5 cellular contexts compared by ENCODE assay signal in the genomic region with DNA sequence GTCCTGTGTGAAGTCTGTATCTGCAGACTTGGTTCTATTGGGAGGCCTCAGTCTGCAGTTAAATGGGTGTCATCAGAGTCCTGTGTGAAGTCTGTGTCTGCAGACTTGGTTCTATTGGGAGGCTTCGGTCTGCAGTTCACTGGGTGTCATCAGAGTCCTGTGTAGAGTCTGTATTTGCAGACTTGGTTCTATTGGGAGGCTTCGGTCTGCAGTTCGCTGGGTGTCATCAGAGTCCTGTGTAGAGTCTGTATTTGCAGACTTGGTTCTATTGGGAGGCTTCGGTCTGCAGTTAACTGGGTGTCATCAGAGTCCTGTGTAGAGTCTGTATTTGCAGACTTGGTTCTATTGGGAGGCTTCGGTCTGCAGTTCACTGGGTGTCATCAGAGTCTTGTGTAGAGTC.
DNase-seq lines count a peak whose midpoint lies in the region; TF ChIP-seq lines count a peak whose summit lies in the region.
"Not testable (repeated sequence)": the region's sequence is repeated elsewhere in the genome, so short reads cannot be mapped to it uniquely, and the experiment has no call there.

No MANE protein-coding gene starts in this region.

- H3K4me1 ChIP-seq in liver (ENCODE audit: control insufficient read depth in 4 of 4, insufficient read depth in 4 of 4, low read length in 3 of 4): peaks cover 1 to 32% (median 20%) of the 10 kb centered on the region in 4 donors

- H3K27ac ChIP-seq in angular gyrus (ENCODE audit: low read depth, low read length) (peak overlapping the region; percentile 27), cingulate gyrus (ENCODE audit: low read depth, low read length) (peak overlapping the region; percentile 58), layer of hippocampus (ENCODE audit: low read depth, low read length) (peak overlapping the region; percentile 58), liver (ENCODE audit: low read depth in 1 of 2, low read length in 2 of 2) (peak overlapping the region; percentile 37 to 56), substantia nigra (ENCODE audit: low read depth, low read length, poor library complexity, severe bottlenecking) (peak overlapping the region; percentile 3)

- not testable (repeated sequence) for H3K9me3 ChIP-seq in liver (ENCODE audit: control insufficient read depth in 4 of 4, low read length in 3 of 4)

- H3K36me3 ChIP-seq in liver (ENCODE audit: control insufficient read depth in 4 of 4, insufficient read depth in 3 of 4, low read depth in 1 of 4, low read length in 3 of 4): not testable (repeated sequence)

- TF ChIP-seq RAD21 in liver (IDR thresholded peaks at IDR 0.05): peak in 1 of 2 donors; percentile 48

- TF ChIP-seq CTCF in liver (IDR thresholded peaks at IDR 0.05; ENCODE audit: low read depth, low read length, missing input control): not testable (repeated sequence)

- peak overlapping the region in 1 of 2 donors; percentile 41 for H3K9ac ChIP-seq in liver (ENCODE audit: low read depth in 1 of 2, low read length in 2 of 2)

- not testable (repeated sequence) for H3K27me3 ChIP-seq in layer of hippocampus (ENCODE audit: control insufficient read depth, insufficient read depth, low read length); liver (ENCODE audit: control insufficient read depth in 4 of 4, insufficient read depth in 4 of 4, low read length in 3 of 4)

- DNase-seq in substantia nigra (lab: John Stamatoyannopoulos, UW): peak in 7 of 49 donors; percentile 16 to 55 (median 28)

- not testable (repeated sequence) for H3K4me3 ChIP-seq in liver (ENCODE audit: low read depth in 1 of 3, low read length in 3 of 3)

- WGBS in liver: 50% methylated on average over 5 of the region's 5 CpGs

Comparison
In these comparisons a context has a peak if more than half of its experiments do, and no peak if none do; other contexts are left out.
1. H3K27ac ChIP-seq: peak in every context shown above with its lines; median percentile 58 in cingulate gyrus; 58 in layer of hippocampus; 46 in liver; 27 in angular gyrus; 3 in substantia nigra.